ENCODE assay signal across 14 cellular contexts in the genomic region with DNA sequence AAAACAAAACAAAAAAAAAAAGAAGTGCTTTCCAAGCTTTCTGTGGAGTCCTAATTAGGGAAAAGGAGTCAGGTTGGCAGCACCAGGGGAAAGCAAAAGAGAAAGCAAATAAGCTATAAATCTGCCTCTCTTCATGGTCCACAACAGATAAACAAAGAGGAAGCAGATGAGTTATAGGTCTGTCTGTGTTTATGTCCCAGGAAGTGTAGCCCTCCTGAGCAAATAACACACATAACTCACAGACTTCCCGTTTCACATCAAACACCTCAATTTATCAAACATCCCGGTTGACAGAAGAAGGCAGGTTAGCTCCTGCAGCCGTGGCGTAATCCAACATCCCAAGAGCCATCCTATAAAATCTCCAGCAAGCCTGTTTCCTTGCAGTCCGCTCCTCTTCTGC. TPM values are rescaled to one million over a fixed set of nuclear protein-coding genes. Genes with fewer than 3 reads are reported as not detected.
DNase-seq lines count a peak whose midpoint lies in the region; ATAC-seq and TF ChIP-seq lines count a peak whose summit lies in the region.
"Had no signal": no experiment of that assay in that cellular context is flagged by ENCODE, and none has a peak within 500 bp of the region (broad histone marks: within the 10 kb centered on the region; RNA-seq: fewer than 3 reads in every experiment).

No MANE protein-coding gene starts in this region.

- CTCF ChIA-PET in OCI-LY7 (lab: Charles Lee; ENCODE audit: unreplicated experiment), result no interaction called here

- DNase-seq in DMS53 treated with DMSO at 0.1 percent for 48 hours (lab: John Stamatoyannopoulos, UW; ENCODE audit: unreplicated experiment) (peak; percentile 86), KG1 (lab: John Stamatoyannopoulos, UW) (peak; percentile 41), OCI-LY7 (ENCODE audit: low spot score) (peak; percentile 76), kidney glomerular epithelial cell (lab: John Stamatoyannopoulos, UW) (peak; percentile 38), UCSD-AML1 (lab: John Stamatoyannopoulos, UW; ENCODE audit: unreplicated experiment) (no peak), epidermal melanocyte (ENCODE audit: insufficient read length, low spot score) (no peak)
- DNase-seq: activated CD8-positive, alpha-beta memory T cell treated with anti-CD3 and anti-CD28 coated beads, Interleukin-2, amount 50 U/mL, for 4 hours; stimulated activated naive CD4-positive, alpha-beta T cell treated with Interleukin-2 at 50 U/mL for 16 hours had no signal

- intact Hi-C loops in OCI-LY7 (cut with micrococcal nuclease; ENCODE audit: unreplicated experiment), result loop anchor here (5.0 to 10.0 kb wide), 2 partner anchors 258 to 550 kb away; a partner anchor contains a TSS

- no peaks in the 10 kb centered on the region for H3K36me3 ChIP-seq in OCI-LY7 (ENCODE audit: insufficient read depth, low read length)
- H3K36me3 ChIP-seq: breast epithelium had no signal

- peak overlapping the region; percentile 100 for H3K27ac ChIP-seq in OCI-LY7 (ENCODE audit: low read depth, low read length, poor library complexity, severe bottlenecking)
- H3K27ac ChIP-seq: breast epithelium had no signal

- BruUV-seq in OCI-LY7 (replicated peaks; lab: Mats Ljungman, UMichigan), result no TSS peak

- H3K9me2 ChIP-seq in OCI-LY7 (ENCODE audit: insufficient read depth, low read length), result no peaks in the 10 kb centered on the region

- H3K4me2 ChIP-seq in OCI-LY7 (ENCODE audit: low read length), result peak overlapping the region; percentile 73

- H3K4me3 ChIP-seq in OCI-LY7 (ENCODE audit: low read depth, low read length, poor library complexity, severe bottlenecking), result peak overlapping the region; percentile 55
- H3K4me3 ChIP-seq: breast epithelium had no signal

- peaks cover 94% of the 10 kb centered on the region for H3K4me1 ChIP-seq in OCI-LY7 (ENCODE audit: insufficient read depth, low read length, poor library complexity, severe bottlenecking)
- H3K4me1 ChIP-seq: breast epithelium had no signal

- TF ChIP-seq CTCF in OCI-LY7 (conservative IDR thresholded peaks at IDR 0.05; ENCODE audit: low read length), result no peak

- POLR2A ChIA-PET in OCI-LY7 (lab: Charles Lee), result interaction anchor here (0.6 to 3.9 kb wide), 9 partner anchors 8 to 100 kb away, joined by 3 to 22 read pairs (median 4); no protein-coding TSS in a partner anchor

- no peaks in the 10 kb centered on the region for H3K9me3 ChIP-seq in OCI-LY7 (ENCODE audit: low read length)
- H3K9me3 ChIP-seq: breast epithelium had no signal

- ATAC-seq in HG02938 (IDR thresholded peaks at IDR 0.05; ENCODE audit: unreplicated experiment) (no peak), GM21390 (IDR thresholded peaks at IDR 0.05; ENCODE audit: unreplicated experiment) (no peak)
- ATAC-seq: SK-N-SH treated with all-trans-retinoic acid at 6 μM for 48 hours had no signal

- peak overlapping the region; percentile 43; the same call in 1 of the 2 replicates for H2AFZ ChIP-seq in OCI-LY7 (ENCODE audit: low read length)

- H4K20me1 ChIP-seq in OCI-LY7 (ENCODE audit: insufficient read depth, low read length), result no peaks in the 10 kb centered on the region

- peaks cover 8% of the 10 kb centered on the region; the same call in 1 of the 2 replicates for H3K79me2 ChIP-seq in OCI-LY7 (ENCODE audit: insufficient read depth, low read depth, low read length)

RNA-seq across cellular contexts. Expression of a gene that starts 5.6 kb away (rescaled TPM):
- 109 and 112 TPM in 2 replicates for total RNA-seq in OCI-LY7 (2014; rRNA removed; shearing (Covaris generic))
- 123 and 183 TPM in 2 replicates for total RNA-seq in OCI-LY7 (2022)

RNA-seq across cellular contexts. Expression of a gene that starts 48.8 kb away (rescaled TPM):
- total RNA-seq in OCI-LY7 (2014; rRNA removed; shearing (Covaris generic)), result 0.15 TPM in 1 of 2 replicates, not detected in the other
- total RNA-seq in OCI-LY7 (2022), result not detected in 2 replicates
- total RNA-seq: breast epithelium, glomerular endothelial cell, mononuclear cell had no signal

RNA-seq across cellular contexts. Expression of a gene that starts 53.9 kb away (rescaled TPM):
- 1.1 and 1.4 TPM in 2 replicates for total RNA-seq in OCI-LY7 (2014; rRNA removed; shearing (Covaris generic))
- 4.1 and 5.4 TPM in 2 replicates for total RNA-seq in OCI-LY7 (2022)

Comparison
In these comparisons a context has a peak if more than half of its experiments do, and no peak if none do; other contexts are left out.
1. DNase-seq: peak in DMS53 treated with DMSO at 0.1 percent for 48 hours (single experiment), KG1 (single experiment), OCI-LY7 (single experiment) and kidney glomerular epithelial cell (single experiment); none in UCSD-AML1 (single experiment) and epidermal melanocyte (single experiment).